Comparison of ENCODE assay signal across 9 cellular contexts in genomic region chr12:95117178-95117599, GRCh38. TPM values are rescaled to one million over a fixed set of nuclear protein-coding genes. Genes with fewer than 3 reads are reported as not detected.
DNase-seq lines count a peak whose midpoint lies in the region; ATAC-seq, FAIRE-seq and TF ChIP-seq lines count a peak whose summit lies in the region.
"Had no signal": no experiment of that assay in that cellular context is flagged by ENCODE, and none has a peak within 500 bp of the region (broad histone marks: within the 10 kb centered on the region; RNA-seq: fewer than 3 reads in every experiment).

No MANE protein-coding gene starts in this region.

- H4K20me1 ChIP-seq in endothelial cell of umbilical vein (replicated peaks; ENCODE audit: control insufficient read depth, extremely low read depth, insufficient read depth, low read length): no peaks in the 10 kb centered on the region

- intact Hi-C loops in CD14-positive monocyte (cut with micrococcal nuclease) (loop anchor here (5.0 to 10.0 kb wide), 3 partner anchors 98 to 415 kb away; partner anchors contain the start of genes FGD6 (in 2 of the 2) and VEZT (in 2 of the 2)), endothelial cell of umbilical vein (cut with micrococcal nuclease) (loop anchor here (1.0 to 5.0 kb wide), 3 partner anchors 100 to 570 kb away; partner anchors contain the start of genes FGD6 and VEZT)

- BruUV-seq in endothelial cell of umbilical vein (replicated peaks; lab: Mats Ljungman, UMichigan): no TSS peak

- no peak overlapping the region for H3K27ac Mint-ChIP-seq in CD14-positive monocyte
- no peak overlapping the region for H3K27ac Mint-ChIP-seq in activated CD8-positive, alpha-beta T cell treated with anti-CD3 and anti-CD28 coated beads, Interleukin-2, amount 10 ng/mL, durations not matched to agents 7 days and 5 days

- peak; percentile 82 for FAIRE-seq in endothelial cell of umbilical vein (lab: Jason Lieb, UNC)

- H3K4me1 Mint-ChIP-seq in CD14-positive monocyte: peaks cover 9% of the 10 kb centered on the region
- H3K4me1 Mint-ChIP-seq in activated CD8-positive, alpha-beta T cell treated with anti-CD3 and anti-CD28 coated beads, Interleukin-2, amount 10 ng/mL, durations not matched to agents 7 days and 5 days (ENCODE audit: low read depth): peaks cover 5% of the 10 kb centered on the region

- H3K27ac ChIP-seq in HL-60 (replicated peaks) (no peak overlapping the region), endothelial cell of umbilical vein (ENCODE audit: insufficient read depth, low read depth, low read length) (peak overlapping the region; percentile 88)

- no peaks in the 10 kb centered on the region for H3K9me1 ChIP-seq in endothelial cell of umbilical vein (replicated peaks; ENCODE audit: control insufficient read depth, extremely low read depth, insufficient read depth, low read length)

- H3K36me3 ChIP-seq in endothelial cell of umbilical vein (ENCODE audit: control insufficient read depth in 2 of 2, extremely low read depth in 1 of 2, insufficient read depth in 2 of 2, low read length in 2 of 2): peaks cover 0 to 3% of the 10 kb centered on the region in 2 experiments
- no peaks in the 10 kb centered on the region for H3K36me3 ChIP-seq in mucosa of stomach (ENCODE audit: control insufficient read depth, insufficient read depth, low read length)

- no peaks in the 10 kb centered on the region for H3K9me3 ChIP-seq in endothelial cell of umbilical vein (replicated peaks; ENCODE audit: control insufficient read depth, insufficient read depth, low read length)
- no peaks in the 10 kb centered on the region for H3K9me3 ChIP-seq in mucosa of stomach (ENCODE audit: control insufficient read depth, low read length)

- peak; percentile 75 for TF ChIP-seq CTCF in CD14-positive monocyte (IDR thresholded peaks at IDR 0.05)
- TF ChIP-seq CTCF in HL-60 (IDR thresholded peaks at IDR 0.05; ENCODE audit: insufficient read depth, low read length): peak; percentile 53
- TF ChIP-seq CTCF in endothelial cell of umbilical vein (IDR thresholded peaks at IDR 0.05; ENCODE audit: extremely low read depth in 1 of 2, insufficient read depth in 1 of 2, low read depth in 1 of 2, low read length in 2 of 2): peak; percentile 42 to 45

- peak; percentile 86 for ATAC-seq in activated CD8-positive, alpha-beta T cell treated with anti-CD3 and anti-CD28 coated beads, Interleukin-2, amount 10 ng/mL, durations not matched to agents 7 days and 5 days

- TF ChIP-seq POLR2A in endothelial cell of umbilical vein (IDR thresholded peaks at IDR 0.05; ENCODE audit: low read depth, low read length): no peak

- dilution Hi-C loops in endothelial cell of umbilical vein (cut with MboI; ENCODE audit: extremely low pct_ligation_motif_present, low sequenced_read_pairs): loop anchor here (25.0 kb wide), 1 partner anchor 95 kb away; the partner anchor contains the start of genes FGD6 and VEZT

- no peak overlapping the region for H3K4me3 Mint-ChIP-seq in CD14-positive monocyte
- H3K4me3 Mint-ChIP-seq in activated CD8-positive, alpha-beta T cell treated with anti-CD3 and anti-CD28 coated beads, Interleukin-2, amount 10 ng/mL, durations not matched to agents 7 days and 5 days: no peak overlapping the region
- H3K4me3 Mint-ChIP-seq: IgD-negative memory B cell had no signal

- no peaks in the 10 kb centered on the region for H3K9me3 Mint-ChIP-seq in CD14-positive monocyte
- H3K9me3 Mint-ChIP-seq in activated CD8-positive, alpha-beta T cell treated with anti-CD3 and anti-CD28 coated beads, Interleukin-2, amount 10 ng/mL, durations not matched to agents 7 days and 5 days (ENCODE audit: insufficient read depth): no peaks in the 10 kb centered on the region
- H3K9me3 Mint-ChIP-seq: IgD-negative memory B cell had no signal

- H3K79me2 ChIP-seq in endothelial cell of umbilical vein (ENCODE audit: control insufficient read depth, insufficient read depth, low read length): no peaks in the 10 kb centered on the region

- DNase-seq in CD14-positive monocyte (ENCODE audit: low spot score): peak; percentile 57
- DNase-seq in GM19238 (ENCODE audit: insufficient read length, low spot score): peak; percentile 24
- DNase-seq in HL-60 (ENCODE audit: low read depth in 1 of 2, low spot score in 1 of 2): peak; percentile 15 to 57
- DNase-seq in NCI-H82 treated with DMSO at 0.1 percent for 48 hours (lab: John Stamatoyannopoulos, UW; ENCODE audit: unreplicated experiment): peak; percentile 50
- peak; percentile 70 for DNase-seq in activated CD8-positive, alpha-beta T cell treated with anti-CD3 and anti-CD28 coated beads, Interleukin-2, amount 10 ng/mL, durations not matched to agents 7 days and 5 days
- peak; percentile 85 for DNase-seq in endothelial cell of umbilical vein (ENCODE audit: low read depth, low spot score)
- peak; percentile 4 to 76 (median 54) for DNase-seq in stimulated activated naive CD4-positive, alpha-beta T cell (lab: John Stamatoyannopoulos, UW)

- peaks cover 20 to 36% of the 10 kb centered on the region in 2 donors for H3K36me3 Mint-ChIP-seq in CD14-positive monocyte
- no peaks in the 10 kb centered on the region for H3K36me3 Mint-ChIP-seq in activated CD8-positive, alpha-beta T cell treated with anti-CD3 and anti-CD28 coated beads, Interleukin-2, amount 10 ng/mL, durations not matched to agents 7 days and 5 days (ENCODE audit: low read depth)

- H3K4me1 ChIP-seq in endothelial cell of umbilical vein (ENCODE audit: control insufficient read depth, extremely low read depth, insufficient read depth, low read length): peaks cover 25% of the 10 kb centered on the region
- peaks cover 9% of the 10 kb centered on the region for H3K4me1 ChIP-seq in mucosa of stomach (ENCODE audit: control insufficient read depth, insufficient read depth, low read length)

- no peak overlapping the region for H2AFZ ChIP-seq in endothelial cell of umbilical vein (ENCODE audit: low read depth, low read length)

- CTCF ChIA-PET in activated CD8-positive, alpha-beta T cell treated with anti-CD3 and anti-CD28 coated beads, Interleukin-2, amount 10 ng/mL, durations not matched to agents 7 days and 5 days (lab: Charles Lee): interaction anchor here (0.6 to 4.7 kb wide), 14 partner anchors 9 to 420 kb away, joined by 3 to 35 read pairs (median 4); partner anchors contain the start of genes FGD6 and VEZT
- CTCF ChIA-PET in endothelial cell of umbilical vein (lab: Charles Lee): interaction anchor here (0.6 to 5.4 kb wide), 27 partner anchors 11 to 572 kb away, joined by 3 to 131 read pairs (median 3); partner anchors contain the start of genes FGD6, NR2C1 and VEZT

- H3K27me3 Mint-ChIP-seq in CD14-positive monocyte (ENCODE audit: low read depth in 3 of 3): no peaks in the 10 kb centered on the region
- H3K27me3 Mint-ChIP-seq in activated CD8-positive, alpha-beta T cell treated with anti-CD3 and anti-CD28 coated beads, Interleukin-2, amount 10 ng/mL, durations not matched to agents 7 days and 5 days (ENCODE audit: low read depth): peaks cover 3% of the 10 kb centered on the region
- H3K27me3 Mint-ChIP-seq: IgD-negative memory B cell had no signal

- no peak overlapping the region for H3K4me2 ChIP-seq in endothelial cell of umbilical vein (ENCODE audit: insufficient read depth, low read length)

- no peaks in the 10 kb centered on the region for H3K27me3 ChIP-seq in HL-60 (ENCODE audit: insufficient read depth, poor library complexity, severe bottlenecking)
- H3K27me3 ChIP-seq in endothelial cell of umbilical vein (ENCODE audit: control insufficient read depth in 2 of 2, insufficient read depth in 2 of 2, low read length in 2 of 2): no peaks in the 10 kb centered on the region
- no peaks in the 10 kb centered on the region for H3K27me3 ChIP-seq in mucosa of stomach (ENCODE audit: control insufficient read depth, insufficient read depth, low read length)

- H3K4me3 ChIP-seq in HL-60 (replicated peaks; ENCODE audit: insufficient read depth, low read length) (no peak overlapping the region), endothelial cell of umbilical vein (replicated peaks in 1 of 3; ENCODE audit: insufficient read depth in 1 of 3, low read depth in 1 of 3, low read length in 3 of 3) (no peak overlapping the region), mucosa of stomach (ENCODE audit: low read length) (peak overlapping the region; percentile 5)

- H3K9ac ChIP-seq in endothelial cell of umbilical vein (replicated peaks; ENCODE audit: extremely low read depth, insufficient read depth, low read length): no peak overlapping the region
- peak overlapping the region; percentile 27 for H3K9ac ChIP-seq in mucosa of stomach (ENCODE audit: low read length)

- POLR2A ChIA-PET in activated CD8-positive, alpha-beta T cell treated with anti-CD3 and anti-CD28 coated beads, Interleukin-2, amount 10 ng/mL, durations not matched to agents 7 days and 5 days (lab: Charles Lee): no interaction called here
- POLR2A ChIA-PET in endothelial cell of umbilical vein (lab: Charles Lee): no interaction called here

TF ChIP-seq in endothelial cell of umbilical vein, 7 proteins besides CTCF, POLR2A, EP300 and RAD21:
- TF ChIP-seq MYC (IDR thresholded peaks at IDR 0.05; ENCODE audit: low read depth, low read length) (no peak), MAX (IDR thresholded peaks at IDR 0.05; ENCODE audit: insufficient read depth, insufficient read length) (no peak), GATA2 (IDR thresholded peaks at IDR 0.05; ENCODE audit: insufficient read depth, insufficient read length, low read depth, low read length) (no peak), JUN (IDR thresholded peaks at IDR 0.05; ENCODE audit: borderline replicate concordance, insufficient read depth, insufficient read length, low read depth) (no peak), FOS (IDR thresholded peaks at IDR 0.05; ENCODE audit: borderline replicate concordance, insufficient read depth, low read length) (no peak), POLR2AphosphoS5 (IDR thresholded peaks at IDR 0.05; ENCODE audit: insufficient read depth, low read depth, low read length) (no peak)

RNA-seq across cellular contexts. Expression of gene NR2C1, which starts 43.8 kb away (rescaled TPM):
- 1 to 10 TPM; 2.2 to 6.0 TPM for polyA plus RNA-seq in CD14-positive monocyte
- 10 to 100 TPM; 30.5 to 32.8 TPM for total RNA-seq in activated CD8-positive, alpha-beta T cell treated with anti-CD3 and anti-CD28 coated beads, Interleukin-2, amount 10 ng/mL, durations not matched to agents 7 days and 5 days
- 36.3 and 37.7 TPM in 2 replicates for total RNA-seq in endothelial cell of umbilical vein
- 15.6 and 21.0 TPM in 2 replicates for polyA plus RNA-seq in endothelial cell of umbilical vein
- polyA plus RNA-seq in endothelial cell of umbilical vein (2011; cell fraction: cytosol; rRNA removed): 10.4 and 13.4 TPM in 2 replicates
- polyA plus RNA-seq in endothelial cell of umbilical vein (2011; cell fraction: nucleus; rRNA removed): 148 and 159 TPM in 2 replicates
- polyA plus RNA-seq in endothelial cell of umbilical vein (2012): 27.5 and 29.3 TPM in 2 replicates
- polyA minus RNA-seq in endothelial cell of umbilical vein: 14.5 and 19.6 TPM in 2 replicates
- 21.6 TPM for polyA minus RNA-seq in endothelial cell of umbilical vein (2011; cell fraction: cytosol; rRNA and poly(A)+ RNA removed)
- 44.8 and 57.4 TPM in 2 replicates for polyA minus RNA-seq in endothelial cell of umbilical vein (2011; cell fraction: nucleus; rRNA and poly(A)+ RNA removed)

Comparison
In these comparisons a context has a peak if more than half of its experiments do, and no peak if none do; other contexts are left out.
1. DNase-seq: peak in every context shown above with its lines; median percentile 85 in endothelial cell of umbilical vein; 70 in activated CD8-positive, alpha-beta T cell treated with anti-CD3 and anti-CD28 coated beads, Interleukin-2, amount 10 ng/mL, durations not matched to agents 7 days and 5 days; 57 in CD14-positive monocyte; 54 in stimulated activated naive CD4-positive, alpha-beta T cell; 50 in NCI-H82 treated with DMSO at 0.1 percent for 48 hours; 36 in HL-60; 24 in GM19238.